ENCODE assay signal across 27 cellular contexts in the genomic region with DNA sequence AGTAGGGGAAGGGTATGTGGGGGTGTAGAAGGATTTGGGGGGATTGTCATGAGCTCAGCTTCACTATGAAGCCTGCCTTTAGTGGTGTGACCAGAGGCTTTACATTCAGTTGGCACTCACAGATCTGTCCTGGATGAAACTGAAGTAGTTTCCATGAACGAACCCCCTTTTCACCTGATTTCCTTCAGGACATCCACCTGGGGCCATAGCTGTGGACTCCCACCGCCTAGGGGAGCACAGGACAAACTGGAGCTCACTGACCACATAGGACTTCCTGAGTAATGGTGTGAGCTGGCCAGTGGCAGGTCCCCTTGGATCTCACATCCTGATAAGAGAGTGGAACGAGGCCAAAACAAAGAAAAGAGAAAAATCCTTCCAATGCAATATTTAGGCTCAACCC.
"Had no signal": no experiment of that assay in that cellular context is flagged by ENCODE, and none has a peak within 500 bp of the region (broad histone marks: within the 10 kb centered on the region; RNA-seq: fewer than 3 reads in every experiment).

No MANE protein-coding gene starts in this region.

- H3K9me3 ChIP-seq: esophagus squamous epithelium had no signal

- ATAC-seq: activated CD4-positive, alpha-beta T cell treated with anti-CD3 and anti-CD28 coated beads for 36 hours; activated CD8-positive, alpha-beta T cell treated with anti-CD3 and anti-CD28 coated beads for 36 hours; activated T-cell treated with anti-CD3 and anti-CD28 coated beads, Interleukin-2, amount 50 U/mL, for 4 hours; activated T-helper 17 cell treated with anti-CD3 and anti-CD28 coated beads, Interleukin-2, amount 50 U/mL, for 72 hours; effector memory CD8-positive, alpha-beta T cell; T-helper 17 cell had no signal

- H3K4me1 ChIP-seq: esophagus squamous epithelium had no signal

- H3K36me3 ChIP-seq: esophagus squamous epithelium had no signal

- H3K4me3 ChIP-seq: esophagus squamous epithelium had no signal

- H3K27ac ChIP-seq: esophagus squamous epithelium had no signal

- DNase-seq: activated CD4-positive, alpha-beta T cell treated with anti-CD3 and anti-CD28 coated beads for 36 hours; activated CD4-positive, alpha-beta T cell treated with anti-CD3 and anti-CD28 coated beads, Interleukin-2, amount 50 U/mL, for 1 hour; activated CD4-positive, alpha-beta T cell treated with anti-CD3 and anti-CD28 coated beads, Interleukin-2, amount 50 U/mL, for 48 hours; activated CD4-positive, CD25-positive, alpha-beta regulatory T cell; activated CD4-positive, CD25-positive, alpha-beta regulatory T cell treated with anti-CD3 and anti-CD28 coated beads, Interleukin-2, amount 50 U/mL, for 72 hours; activated CD8-positive, alpha-beta memory T cell treated with anti-CD3 and anti-CD28 coated beads for 24 hours; activated CD8-positive, alpha-beta T cell treated with anti-CD3 and anti-CD28 coated beads for 36 hours; activated effector memory CD4-positive, alpha-beta T cell treated with Interleukin-2 at 50 U/mL for 16 hours; activated gamma-delta T cell treated with Interleukin-2 at 50 U/mL for 16 hours; activated naive CD4-positive, alpha-beta T cell treated with anti-CD3 and anti-CD28 coated beads, Interleukin-2, amount 50 U/mL, for 16 hours; activated naive CD4-positive, alpha-beta T cell treated with Interleukin-2 at 50 U/mL for 16 hours; activated T-cell treated with anti-CD3 and anti-CD28 coated beads, Interleukin-2, amount 50 U/mL, for 4 hours; amniotic stem cell; anterior cingulate cortex; caudate nucleus; cortex of kidney; dermis blood vessel endothelial cell; effector CD4-positive, alpha-beta T cell; effector memory CD8-positive, alpha-beta T cell; erythroblast; esophagus squamous epithelium; foreskin fibroblast; head of caudate nucleus; hippocampal formation; T-helper 17 cell; T1000 had no signal
